In the genomic region with DNA sequence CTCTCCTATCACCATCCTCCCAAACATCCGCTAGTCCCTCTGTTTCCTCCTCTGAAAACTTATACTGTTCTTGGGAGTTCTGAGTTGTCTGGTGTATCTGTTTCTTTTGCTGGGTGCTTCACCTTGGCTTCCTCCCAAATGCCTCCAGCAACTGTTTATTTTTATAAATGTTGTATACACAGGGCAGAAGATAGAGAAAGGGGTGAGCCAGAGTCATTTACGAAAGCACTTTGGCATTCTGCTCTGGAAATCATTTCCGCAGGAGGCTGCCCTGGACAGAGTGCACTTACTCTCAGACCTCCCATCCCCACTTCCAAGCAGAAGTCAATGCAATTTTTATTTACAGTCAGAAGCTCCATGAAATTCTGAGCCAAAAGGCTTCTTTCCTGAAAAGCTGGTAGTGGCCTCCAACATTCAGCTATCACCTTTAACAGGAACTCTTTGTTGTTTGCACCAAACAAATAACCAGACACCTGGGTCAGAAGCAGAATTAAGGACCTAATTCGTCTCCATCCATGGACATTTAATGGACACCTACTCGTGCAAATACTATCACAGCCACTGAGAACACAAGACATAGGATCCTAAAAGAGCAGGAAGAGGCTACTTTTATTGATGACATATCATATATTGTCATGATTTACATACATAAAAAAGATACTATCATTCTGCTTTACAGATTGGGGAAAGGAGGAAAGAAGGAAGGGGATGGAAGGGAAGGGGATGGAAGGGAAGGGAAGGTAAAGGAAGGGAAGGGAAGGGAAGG, we compare ENCODE assay signal across 14 cellular contexts.
DNase-seq lines count a peak whose midpoint lies in the region; ATAC-seq, FAIRE-seq and TF ChIP-seq lines count a peak whose summit lies in the region.
"Had no signal": no experiment of that assay in that cellular context is flagged by ENCODE, and none has a peak within 500 bp of the region (broad histone marks: within the 10 kb centered on the region; RNA-seq: fewer than 3 reads in every experiment).

No MANE protein-coding gene starts in this region.

- FAIRE-seq in kidney (lab: Jason Lieb, UNC) = no peak
- FAIRE-seq: GM12878, urothelium cell line had no signal

- H3K9ac ChIP-seq in kidney (ENCODE audit: low read length in 2 of 2) = no peak overlapping the region

- H3K4me1 ChIP-seq in SJSA1 (replicated peaks) (peaks cover 28% of the 10 kb centered on the region), kidney (ENCODE audit: control insufficient read depth in 1 of 2, insufficient read depth in 1 of 2, low read depth in 1 of 2, low read length in 2 of 2) (no peaks in the 10 kb centered on the region)
- no peaks in the 10 kb centered on the region for H3K4me1 ChIP-seq in effector memory CD4-positive, alpha-beta T cell (ENCODE audit: control insufficient read depth, insufficient read depth, low read length, poor library complexity, severe bottlenecking)
- H3K4me1 ChIP-seq: Caco-2 had no signal

- H3K36me3 ChIP-seq in SJSA1 (no peaks in the 10 kb centered on the region), kidney (ENCODE audit: control insufficient read depth in 1 of 2, insufficient read depth in 2 of 2, low read length in 2 of 2) (no peaks in the 10 kb centered on the region)
- H3K36me3 ChIP-seq in effector memory CD4-positive, alpha-beta T cell (ENCODE audit: control insufficient read depth, insufficient read depth, low read length) = no peaks in the 10 kb centered on the region

- DNase-seq in EH (ENCODE audit: low read depth) (peak; percentile 99), SJSA1 (ENCODE audit: low read depth in 1 of 2, low spot score in 2 of 2) (peak; percentile 83 to 94), fibroblast of pulmonary artery (ENCODE audit: low read depth) (peak; percentile 99), omental fat pad (ENCODE audit: low spot score) (no peak), kidney (no peak), MV-4-11 (lab: John Stamatoyannopoulos, UW) (no peak)
- DNase-seq in activated CD8-positive, alpha-beta memory T cell treated with anti-CD3 and anti-CD28 coated beads for 24 hours = no peak
- DNase-seq in effector memory CD4-positive, alpha-beta T cell = no peak
- DNase-seq: activated T-cell treated with anti-CD3 and anti-CD28 coated beads, Interleukin-2, amount 50 U/mL, for 48 hours; Caco-2; MM.1S; NCI-H446 treated with DMSO at 0.1 percent for 48 hours had no signal

- intact Hi-C loops in kidney (cut with DNase I) = no loop called here

- TF ChIP-seq CTCF in fibroblast of pulmonary artery (IDR thresholded peaks at IDR 0.05; ENCODE audit: low read length, missing control alignments) = no peak
- TF ChIP-seq CTCF in omental fat pad (IDR thresholded peaks at IDR 0.05) = no peak
- TF ChIP-seq CTCF in kidney (IDR thresholded peaks at IDR 0.05; ENCODE audit: borderline replicate concordance, extremely low read depth, insufficient read depth) = no peak

- H3K27ac ChIP-seq in SJSA1 = peak overlapping the region; percentile 52
- no peak overlapping the region for H3K27ac ChIP-seq in kidney (ENCODE audit: low read depth in 2 of 2, low read length in 2 of 2)
- H3K27ac ChIP-seq in effector memory CD4-positive, alpha-beta T cell (ENCODE audit: insufficient read depth, low read length, poor library complexity, severe bottlenecking) = no peak overlapping the region

- ATAC-seq in omental fat pad (ENCODE audit: low FRiP score) = peak; percentile 82
- ATAC-seq: GM12878 had no signal

- no peaks in the 10 kb centered on the region for H3K27me3 ChIP-seq in SJSA1 (replicated peaks)
- H3K27me3 ChIP-seq in effector memory CD4-positive, alpha-beta T cell (replicated peaks; ENCODE audit: control insufficient read depth, insufficient read depth, low read length, poor library complexity, severe bottlenecking) = no peaks in the 10 kb centered on the region

- H3K9me3 ChIP-seq in SJSA1 (replicated peaks) (no peaks in the 10 kb centered on the region), kidney (ENCODE audit: control insufficient read depth in 1 of 2, low read length in 2 of 2) (no peaks in the 10 kb centered on the region)
- H3K9me3 ChIP-seq in effector memory CD4-positive, alpha-beta T cell (ENCODE audit: control insufficient read depth, low read length) = no peaks in the 10 kb centered on the region
- H3K9me3 ChIP-seq: Caco-2 had no signal

- no peak overlapping the region for H3K4me3 ChIP-seq in SJSA1
- no peak overlapping the region for H3K4me3 ChIP-seq in fibroblast of pulmonary artery (replicated peaks; ENCODE audit: low read depth, low read length)
- no peak overlapping the region for H3K4me3 ChIP-seq in kidney (ENCODE audit: low read length in 2 of 2)
- no peak overlapping the region for H3K4me3 ChIP-seq in effector memory CD4-positive, alpha-beta T cell (ENCODE audit: insufficient read depth, low read depth, low read length, poor library complexity, severe bottlenecking)
- H3K4me3 ChIP-seq: GM12878 had no signal

Comparison
In these comparisons a context has a peak if more than half of its experiments do, and no peak if none do; other contexts are left out.
1. DNase-seq: peak in EH (single experiment), SJSA1 (2 of 2) and fibroblast of pulmonary artery (single experiment); none in omental fat pad (single experiment), activated CD8-positive, alpha-beta memory T cell treated with anti-CD3 and anti-CD28 coated beads for 24 hours (single experiment), kidney (single experiment), MV-4-11 (single experiment) and effector memory CD4-positive, alpha-beta T cell (0 of 3).